Comparison of ENCODE assay signal across 25 cellular contexts in genomic region chr11:1088927-1089737, GRCh38. TPM values are rescaled to one million over a fixed set of nuclear protein-coding genes. Genes with fewer than 3 reads are reported as not detected.
DNase-seq lines count a peak whose midpoint lies in the region; ATAC-seq, FAIRE-seq and TF ChIP-seq lines count a peak whose summit lies in the region.
"Had no signal": no experiment of that assay in that cellular context is flagged by ENCODE, and none has a peak within 500 bp of the region (broad histone marks: within the 10 kb centered on the region; RNA-seq: fewer than 3 reads in every experiment).

No MANE protein-coding gene starts in this region.

- no peak for TF ChIP-seq RAD21 in Ishikawa (IDR thresholded peaks at IDR 0.05; ENCODE audit: low read depth)
- TF ChIP-seq RAD21 in K562 (CRISPR knock-in tag; conservative IDR thresholded peaks at IDR 0.05 in 1 of 2, IDR thresholded peaks at IDR 0.05 in 1 of 2) = no peak

- BruUV-seq in K562 (replicated peaks; lab: Mats Ljungman, UMichigan) = no TSS peak

- WGBS in K562 (ENCODE audit: insufficient coverage, low coverage, missing lambda C conversion rate) = 43% methylated on average over 24 of the region's 33 CpGs
- WGBS in spleen, 5 donors = 94 to 95% (median 95%) methylated on average over 29 to 33 of the region's 33 CpGs

- CTCF ChIA-PET in K562 (lab: Yijun Ruan, JAX; ENCODE audit: low intra/inter-chr PET ratio) = no interaction called here

- peaks cover 0 to 30% of the 10 kb centered on the region in 2 experiments; a peak in 2 of 5 replicates for H3K4me1 ChIP-seq in K562 (replicated peaks in 1 of 2; ENCODE audit: control insufficient read depth in 2 of 2, insufficient read depth in 2 of 2, low read length in 2 of 2)
- H3K4me1 ChIP-seq in kidney (ENCODE audit: control insufficient read depth in 1 of 2, insufficient read depth in 1 of 2, low read depth in 1 of 2, low read length in 2 of 2) = no peaks in the 10 kb centered on the region
- no peaks in the 10 kb centered on the region for H3K4me1 ChIP-seq in spleen
- H3K4me1 ChIP-seq: BLaER1, Caco-2, Peyer's patch, SJSA1 had no signal

- H3K27ac ChIP-seq in K562 (ENCODE audit: extremely low read depth, low read depth, low read length) (no peak overlapping the region), kidney (ENCODE audit: low read depth in 2 of 2, low read length in 2 of 2) (no peak overlapping the region), spleen (no peak overlapping the region)
- H3K27ac ChIP-seq: BLaER1, KMS-11, SJSA1 had no signal

- no peak overlapping the region for H3K4me2 ChIP-seq in K562 (ENCODE audit: insufficient read depth, low read length)
- H3K4me2 ChIP-seq: BLaER1, KMS-11 had no signal

- H3K36me3 ChIP-seq in K562 (ENCODE audit: control insufficient read depth, insufficient read depth, low read length) = no peaks in the 10 kb centered on the region
- H3K36me3 ChIP-seq in kidney (ENCODE audit: control insufficient read depth in 1 of 2, insufficient read depth in 2 of 2, low read length in 2 of 2) = no peaks in the 10 kb centered on the region
- no peaks in the 10 kb centered on the region for H3K36me3 ChIP-seq in spleen
- H3K36me3 ChIP-seq: BLaER1, Peyer's patch, SJSA1 had no signal

- H3K9ac ChIP-seq in K562 (ENCODE audit: insufficient read depth in 1 of 2, low read depth in 2 of 2, low read length in 2 of 2) (no peak overlapping the region), kidney (ENCODE audit: low read length in 2 of 2) (no peak overlapping the region)
- H3K9ac ChIP-seq: BLaER1, KMS-11 had no signal

- no peaks in the 10 kb centered on the region for H3K79me2 ChIP-seq in K562 (ENCODE audit: control insufficient read depth, insufficient read depth, low read length)

- in situ Hi-C loops in K562 (cut with MboI) = no loop called here

- TF ChIP-seq EP300 in Ishikawa (IDR thresholded peaks at IDR 0.05; ENCODE audit: borderline replicate concordance) (no peak), K562 (IDR thresholded peaks at IDR 0.05; ENCODE audit: low read length) (no peak)

- DNase-seq in K562 (ENCODE audit: extremely low read depth in 1 of 4, low spot score in 3 of 4) (no peak), kidney (peak; percentile 54), spleen (peak; percentile 69), T-helper 1 cell (no peak)
- DNase-seq: Caco-2; CD4-positive, alpha-beta T cell; DND-41; GOT3; HCEC 1CT; NCI-H1105; NCI-H146; NCI-H2029 treated with DMSO at 0.1 percent for 48 hours; NCI-H345; NCI-H524; NCI-H774; NK-92 treated with Interleukin-12 subunit alpha and Interleukin-12 subunit beta, amount 100 ng/mL, for 24 hours had no signal

- no peak for FAIRE-seq in K562 (lab: Jason Lieb, UNC)
- FAIRE-seq in kidney (lab: Jason Lieb, UNC) = no peak
- FAIRE-seq: GM12891 had no signal

- H3K27me3 ChIP-seq in K562 (ENCODE audit: control insufficient read depth in 2 of 2, insufficient read depth in 2 of 2, low read length in 2 of 2) = peaks cover 4 to 31% of the 10 kb centered on the region in 2 experiments; a peak in 3 of 5 replicates
- peaks cover 0 to 22% (median 0%) of the 10 kb centered on the region in 7 donors for H3K27me3 ChIP-seq in spleen (replicated peaks in 1 of 7)
- H3K27me3 ChIP-seq: BLaER1, Peyer's patch, SJSA1 had no signal

- H2AFZ ChIP-seq in K562 (ENCODE audit: low read depth, low read length) = no peak overlapping the region

- intact Hi-C loops in K562 (cut with micrococcal nuclease) = no loop called here
- intact Hi-C loops in kidney (cut with DNase I) = no loop called here
- intact Hi-C loops in spleen (cut with DNase I; ENCODE audit: low total_unique reads) = no loop called here

- TF ChIP-seq POLR2A in K562 (conservative IDR thresholded peaks at IDR 0.05) = no peak
- no peak for TF ChIP-seq POLR2A in spleen (IDR thresholded peaks at IDR 0.05)

- H4K20me1 ChIP-seq in K562 (replicated peaks; ENCODE audit: control insufficient read depth, insufficient read depth, low read length) = no peaks in the 10 kb centered on the region
- H4K20me1 ChIP-seq: BLaER1 had no signal

- H3K4me3 ChIP-seq in K562 = no peak overlapping the region
- no peak overlapping the region for H3K4me3 ChIP-seq in kidney (ENCODE audit: low read length in 2 of 2)
- no peak overlapping the region for H3K4me3 ChIP-seq in spleen
- H3K4me3 ChIP-seq: BLaER1, Peyer's patch, SJSA1 had no signal

- no peaks in the 10 kb centered on the region for H3K9me1 ChIP-seq in K562 (ENCODE audit: control insufficient read depth, insufficient read depth, low read length)

- H3K9me3 ChIP-seq in K562 (replicated peaks; ENCODE audit: control insufficient read depth, insufficient read depth, low read depth, low read length) (no peaks in the 10 kb centered on the region; the same call in 1 of the 2 replicates), kidney (ENCODE audit: control insufficient read depth in 1 of 2, low read length in 2 of 2) (no peaks in the 10 kb centered on the region), spleen (no peaks in the 10 kb centered on the region)
- H3K9me3 ChIP-seq: BLaER1, Peyer's patch, SJSA1 had no signal

- ATAC-seq in K562 (no peak), GM21447 (IDR thresholded peaks at IDR 0.05; ENCODE audit: unreplicated experiment) (no peak), HG03571 (IDR thresholded peaks at IDR 0.05; ENCODE audit: unreplicated experiment) (no peak)

- TF ChIP-seq CTCF in K562 (IDR thresholded peaks at IDR 0.05 in 2 of 3, conservative IDR thresholded peaks at IDR 0.05 in 1 of 3; ENCODE audit: insufficient read depth in 2 of 3, low read depth in 1 of 3, low read length in 3 of 3) = no peak
- TF ChIP-seq CTCF in kidney (IDR thresholded peaks at IDR 0.05; ENCODE audit: borderline replicate concordance, extremely low read depth, insufficient read depth) = no peak
- no peak for TF ChIP-seq CTCF in spleen (IDR thresholded peaks at IDR 0.05 in 8 of 11, conservative IDR thresholded peaks at IDR 0.05 in 3 of 11)

- POLR2A ChIA-PET in K562 (lab: Yijun Ruan, JAX) = no interaction called here

TF ChIP-seq in Ishikawa, 13 proteins besides CTCF, POLR2A, EP300 and RAD21 (continues in another document):
- TF ChIP-seq CEBPB (IDR thresholded peaks at IDR 0.05) = no peak

TF ChIP-seq in K562, 482 proteins besides CTCF, POLR2A, EP300 and RAD21 (continues in another document):
- peak; percentile 28; the same call in 1 of the 2 replicates for TF ChIP-seq TFE3 (CRISPR knock-in tag; IDR thresholded peaks at IDR 0.05)

RNA-seq across cellular contexts. Expression of gene MUC2, which starts 14.5 kb away (rescaled TPM):
- total RNA-seq in K562 (2011; cell fraction: chromatin; rRNA removed; ENCODE audit: low replicate concordance) = 0.05 and 0.49 TPM in 2 replicates
- total RNA-seq in K562 (2011; cell fraction: nucleolus; rRNA removed) = under 0.01 TPM in 1 of 2 replicates, not detected in the other
- 0.08 and 0.59 TPM in 2 replicates for total RNA-seq in K562 (2011; cell fraction: nucleoplasm; rRNA removed)
- not detected in 2 replicates for total RNA-seq in K562 (2014; rRNA removed)
- total RNA-seq in K562 (2014; rRNA removed; fragmentation: Illumina TruSeq; extraction: Trizol) = not detected in 2 replicates
- not detected in 2 replicates for total RNA-seq in K562 (2015; rRNA removed; fragmentation: Illumina TruSeq; extraction: Trizol)
- total RNA-seq in K562 (2021) = 0.18 and 0.38 TPM in 2 replicates
- polyA plus RNA-seq in K562 (2011; rRNA removed) = not detected in 2 replicates
- not detected in 2 replicates for polyA plus RNA-seq in K562 (2011; cell fraction: cytosol; rRNA removed)
- not detected in 2 replicates for polyA plus RNA-seq in K562 (2011; cell fraction: nucleus; rRNA removed)
- 0.04 TPM in 1 of 2 replicates, not detected in the other for polyA plus RNA-seq in K562 (2012)
- polyA plus RNA-seq in K562 (2014; fragmentation: Illumina TruSeq; extraction: Trizol) = under 0.01 TPM in 1 of 2 replicates, not detected in the other
- polyA plus RNA-seq in K562 (2014; fragmentation: Nextera tagmentation; extraction: Ambion mirVana) = not detected
- not detected in 2 replicates for polyA plus RNA-seq in K562 (2014; rRNA removed)
- polyA minus RNA-seq in K562 (2011; rRNA and poly(A)+ RNA removed) = not detected in 2 replicates
- not detected in 2 replicates for polyA minus RNA-seq in K562 (2011; cell fraction: cytosol; rRNA and poly(A)+ RNA removed)
- not detected in 2 replicates for polyA minus RNA-seq in K562 (2011; cell fraction: nucleus; rRNA and poly(A)+ RNA removed)
- not detected for total RNA-seq in kidney
- polyA plus RNA-seq in kidney (ENCODE audit: insufficient read depth, low read depth, low replicate concordance) = not detected
- total RNA-seq in spleen = under 1 TPM in 2 of 7 donors, not detected in 5; 0.03 to 0.06 TPM
- polyA plus RNA-seq in spleen = under 1 TPM in 1 of 3 donors, not detected in 2; 0.03 TPM
- total RNA-seq: CD4-positive, alpha-beta T cell; HT1080; SJSA1 had no signal

RNA-seq across cellular contexts. Expression of gene MUC6, which starts 52.6 kb away (rescaled TPM):
- total RNA-seq in K562 (2011; cell fraction: chromatin; rRNA removed; ENCODE audit: low replicate concordance) = not detected in 2 replicates
- not detected in 2 replicates for total RNA-seq in K562 (2011; cell fraction: nucleolus; rRNA removed)
- total RNA-seq in K562 (2011; cell fraction: nucleoplasm; rRNA removed) = not detected in 2 replicates
- not detected in 2 replicates for total RNA-seq in K562 (2014; rRNA removed)
- not detected in 2 replicates for total RNA-seq in K562 (2014; rRNA removed; fragmentation: Illumina TruSeq; extraction: Trizol)
- not detected in 2 replicates for total RNA-seq in K562 (2015; rRNA removed; fragmentation: Illumina TruSeq; extraction: Trizol)
- 0.16 TPM in 1 of 2 replicates, not detected in the other for total RNA-seq in K562 (2021)
- not detected in 2 replicates for polyA plus RNA-seq in K562 (2011; rRNA removed)
- polyA plus RNA-seq in K562 (2011; cell fraction: cytosol; rRNA removed) = not detected in 2 replicates
- not detected in 2 replicates for polyA plus RNA-seq in K562 (2011; cell fraction: nucleus; rRNA removed)
- 0.03 and 0.06 TPM in 2 replicates for polyA plus RNA-seq in K562 (2012)
- not detected in 2 replicates for polyA plus RNA-seq in K562 (2014; fragmentation: Illumina TruSeq; extraction: Trizol)
- not detected for polyA plus RNA-seq in K562 (2014; fragmentation: Nextera tagmentation; extraction: Ambion mirVana)
- 0.01 TPM in 1 of 2 replicates, not detected in the other for polyA plus RNA-seq in K562 (2014; rRNA removed)
- polyA minus RNA-seq in K562 (2011; rRNA and poly(A)+ RNA removed) = not detected in 2 replicates
- not detected in 2 replicates for polyA minus RNA-seq in K562 (2011; cell fraction: cytosol; rRNA and poly(A)+ RNA removed)
- not detected in 2 replicates for polyA minus RNA-seq in K562 (2011; cell fraction: nucleus; rRNA and poly(A)+ RNA removed)
- total RNA-seq in kidney = 3.0 TPM
- 1.1 TPM for polyA plus RNA-seq in kidney (ENCODE audit: insufficient read depth, low read depth, low replicate concordance)
- total RNA-seq in spleen = under 1 TPM in 4 of 7 donors, not detected in 3; 0.09 to 0.76 (median 0.34) TPM
- polyA plus RNA-seq in spleen = under 1 TPM; 0.02 to 0.22 (median 0.11) TPM
- total RNA-seq: Caco-2; CD4-positive, alpha-beta T cell; HT1080; Peyer's patch; SJSA1 had no signal

Comparison
In these comparisons a context has a peak if more than half of its experiments do, and no peak if none do; other contexts are left out.
1. DNase-seq: peak in kidney (single experiment) and spleen (single experiment); none in K562 (0 of 4) and T-helper 1 cell (0 of 5).